Comparison of ENCODE assay signal across 8 cellular contexts in genomic region chr19:14347999-14348889, GRCh38. TPM values are rescaled to one million over a fixed set of nuclear protein-coding genes. Genes with fewer than 3 reads are reported as not detected.
DNase-seq lines count a peak whose midpoint lies in the region; ATAC-seq and TF ChIP-seq lines count a peak whose summit lies in the region.

No MANE protein-coding gene starts in this region.

- H4K20me1 ChIP-seq in neural cell (ENCODE audit: insufficient read depth): no peaks in the 10 kb centered on the region

- no peak for ATAC-seq in GM18873 (IDR thresholded peaks at IDR 0.05; ENCODE audit: low FRiP score, unreplicated experiment)

- H3K27ac ChIP-seq in esophagus squamous epithelium (no peak overlapping the region), neural cell (ENCODE audit: low read length) (no peak overlapping the region), transverse colon (peak overlapping the region in 2 of 4 donors; percentile 2 to 13)

- WGBS in esophagus squamous epithelium, 2 donors: 10 to 30% methylated on average over 6 to 34 of the region's 36 CpGs
- WGBS in transverse colon (ENCODE audit: low coverage in 1 of 2), 2 donors: 16 to 45% methylated on average over 4 to 34 of the region's 36 CpGs

- H3K4me2 ChIP-seq in neural cell (ENCODE audit: low read length): no peak overlapping the region

- H3K9ac ChIP-seq in neural cell (ENCODE audit: low read length): no peak overlapping the region

- no peak overlapping the region for H2AFZ ChIP-seq in neural cell (ENCODE audit: low read depth, low read length)

- TF ChIP-seq CTCF in esophagus squamous epithelium (IDR thresholded peaks at IDR 0.05) (peak; percentile 88 to 98 (median 96)), neural cell (IDR thresholded peaks at IDR 0.05; ENCODE audit: poor library complexity, severe bottlenecking) (peak; percentile 91), transverse colon (IDR thresholded peaks at IDR 0.05) (peak; percentile 96 to 99 (median 97))

- in situ Hi-C loops in transverse colon (cut with MboI; ENCODE audit: low pct_ligation_motif_present in 1 of 4, low pct_unique_long_range_greater_than_20kb in 1 of 4, low sequenced_read_pairs in 3 of 4): loop anchor here in 3 of 4 donors (5.0 to 25.0 kb wide), 3 partner anchors 151 to 161 kb away; no protein-coding TSS in a partner anchor

- H3K4me1 ChIP-seq in esophagus squamous epithelium (peaks cover 0 to 14% (median 0%) of the 10 kb centered on the region in 3 donors), transverse colon (peaks cover 0 to 17% (median 12%) of the 10 kb centered on the region in 4 donors)

- H3F3A ChIP-seq in neural cell (ENCODE audit: insufficient read depth, low read length, poor library complexity, severe bottlenecking): no peaks in the 10 kb centered on the region

- H3K36me3 ChIP-seq in esophagus squamous epithelium: no peaks in the 10 kb centered on the region
- no peaks in the 10 kb centered on the region for H3K36me3 ChIP-seq in neural cell (ENCODE audit: insufficient read depth, low read length)
- H3K36me3 ChIP-seq in transverse colon: no peaks in the 10 kb centered on the region

- H3K79me2 ChIP-seq in neural cell (replicated peaks; ENCODE audit: insufficient read depth, low read length): no peaks in the 10 kb centered on the region

- no peak for TF ChIP-seq EP300 in neural cell (conservative IDR thresholded peaks at IDR 0.05; ENCODE audit: poor library complexity, severe bottlenecking)
- no peak for TF ChIP-seq EP300 in transverse colon (IDR thresholded peaks at IDR 0.05; ENCODE audit: low read depth)

- no peaks in the 10 kb centered on the region for H3K9me3 ChIP-seq in esophagus squamous epithelium
- no peaks in the 10 kb centered on the region for H3K9me3 ChIP-seq in neural cell (ENCODE audit: low read length)
- no peaks in the 10 kb centered on the region for H3K9me3 ChIP-seq in transverse colon

- no peak for TF ChIP-seq POLR2A in esophagus squamous epithelium (IDR thresholded peaks at IDR 0.05)
- TF ChIP-seq POLR2A in transverse colon (IDR thresholded peaks at IDR 0.05): no peak

- peak; percentile 19 for DNase-seq in NK-92 treated with Interleukin-12 subunit alpha and Interleukin-12 subunit beta, amount 100 ng/mL, for 24 hours (lab: John Stamatoyannopoulos, UW)
- DNase-seq in NK-92 (lab: John Stamatoyannopoulos, UW; ENCODE audit: unreplicated experiment): no peak
- peak; percentile 30 for DNase-seq in NCI-H460 (ENCODE audit: extremely low read depth, low read depth)
- DNase-seq in activated T-cell treated with anti-CD3 and anti-CD28 coated beads, Interleukin-2, amount 50 U/mL, for 48 hours: peak; percentile 82 to 86
- no peak for DNase-seq in esophagus squamous epithelium (lab: John Stamatoyannopoulos, UW)
- DNase-seq in transverse colon: peak; percentile 77

- no peaks in the 10 kb centered on the region for H3K9me2 ChIP-seq in neural cell (ENCODE audit: insufficient read depth, low read length)

- H3K27me3 ChIP-seq in esophagus squamous epithelium (peaks cover 0 to 19% (median 0%) of the 10 kb centered on the region in 4 donors), neural cell (ENCODE audit: insufficient read depth, low read depth, low read length) (no peaks in the 10 kb centered on the region), transverse colon (no peaks in the 10 kb centered on the region)

- TF ChIP-seq RAD21 in neural cell (conservative IDR thresholded peaks at IDR 0.05): peak; percentile 95

- intact Hi-C loops in esophagus squamous epithelium (cut with DNase I): loop anchor here (10.0 kb wide), 1 partner anchor 143 kb away; the partner anchor contains the start of gene ADGRL1
- intact Hi-C loops in transverse colon (cut with DNase I; ENCODE audit: low total_unique reads): loop anchor here (5.0 kb wide), 1 partner anchor 201 kb away; no protein-coding TSS in a partner anchor

- peak overlapping the region; percentile 13 to 52 (median 28) for H3K4me3 ChIP-seq in esophagus squamous epithelium
- H3K4me3 ChIP-seq in neural cell (ENCODE audit: low read length): no peak overlapping the region
- peak overlapping the region in 2 of 4 donors; percentile 26 to 34 for H3K4me3 ChIP-seq in transverse colon

TF ChIP-seq in neural cell, 6 proteins besides CTCF, POLR2A, EP300 and RAD21:
- TF ChIP-seq SMC3 (conservative IDR thresholded peaks at IDR 0.05; ENCODE audit: poor library complexity): peak; percentile 96
- TF ChIP-seq EZH2 (IDR thresholded peaks at IDR 0.05; ENCODE audit: borderline replicate concordance, insufficient read depth, low read length, poor library complexity, severe bottlenecking): no peak
- no peak for TF ChIP-seq TAF1 (IDR thresholded peaks at IDR 0.05; ENCODE audit: low read depth)

RNA-seq across cellular contexts. Expression of gene ADGRE5, which starts 33.0 kb away (rescaled TPM):
- total RNA-seq in NCI-H460 (2014; rRNA removed; shearing (Covaris generic)): 38.0 and 40.4 TPM in 2 replicates
- polyA plus RNA-seq in NCI-H460 (2014; cell fraction: nucleus; rRNA removed): 28.3 and 28.9 TPM in 2 replicates
- total RNA-seq in esophagus squamous epithelium: 10 to 100 TPM in 2 of 4 donors, 1 to 10 TPM in 2; 5.6 to 23.7 (median 11.1) TPM
- polyA plus RNA-seq in neural cell: 0.51 and 0.96 TPM in 2 replicates
- polyA minus RNA-seq in neural cell: 0.23 TPM in 1 of 2 replicates, not detected in the other
- 100 to 1,000 TPM in 3 of 4 donors, 10 to 100 TPM in 1; 77.4 to 257 (median 136) TPM for total RNA-seq in transverse colon

Comparison
In these comparisons a context has a peak if more than half of its experiments do, and no peak if none do; other contexts are left out.
1. DNase-seq: peak in NK-92 treated with Interleukin-12 subunit alpha and Interleukin-12 subunit beta, amount 100 ng/mL, for 24 hours (single experiment), NCI-H460 (single experiment), activated T-cell treated with anti-CD3 and anti-CD28 coated beads, Interleukin-2, amount 50 U/mL, for 48 hours (2 of 2) and transverse colon (single experiment); none in NK-92 (single experiment) and esophagus squamous epithelium (single experiment).
2. Peak in every context shown above with its lines, with median percentiles within 50 percentile points of each other: CTCF ChIP-seq.